Comparison of ENCODE assay signal across 25 cellular contexts in the genomic region with DNA sequence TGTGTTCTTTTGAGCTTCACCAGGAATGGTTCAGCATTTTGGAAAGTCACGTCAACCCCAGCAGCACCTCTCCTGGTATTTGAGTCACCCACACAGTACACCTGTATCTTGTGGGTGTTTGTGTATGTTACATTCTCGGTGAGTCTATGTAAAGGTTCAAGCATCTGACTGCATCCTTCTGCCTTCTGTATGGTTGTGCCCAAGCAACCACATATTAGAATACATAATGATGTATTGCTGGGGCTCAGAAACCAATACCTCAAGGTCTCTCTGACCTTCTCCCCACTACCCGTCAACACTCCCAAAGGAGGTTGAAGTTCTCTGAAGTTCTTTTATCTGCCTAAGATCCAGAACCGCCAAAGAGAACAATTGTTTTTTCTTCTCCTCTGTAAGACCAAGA. TPM values are rescaled to one million over a fixed set of nuclear protein-coding genes. Genes with fewer than 3 reads are reported as not detected.
"Had no signal": no experiment of that assay in that cellular context is flagged by ENCODE, and none has a peak within 500 bp of the region (broad histone marks: within the 10 kb centered on the region; RNA-seq: fewer than 3 reads in every experiment).

No MANE protein-coding gene starts in this region.

- H3K27me3 Mint-ChIP-seq: activated CD4-positive, alpha-beta memory T cell treated with anti-CD3 and anti-CD28 coated beads for 36 hours; central memory CD8-positive, alpha-beta T cell had no signal

- H3K4me3 Mint-ChIP-seq: activated CD4-positive, alpha-beta memory T cell treated with anti-CD3 and anti-CD28 coated beads for 36 hours; activated CD4-positive, alpha-beta T cell treated with anti-CD3 and anti-CD28 coated beads, Interleukin-2, amount 10 ng/mL, durations not matched to agents 24 days and 14 days; activated T-helper 1 cell treated with anti-CD3 and anti-CD28 coated beads, Interleukin-12 subunit alpha, Interleukin-12 subunit beta, Interleukin-2, Interleukin-4 antibody, amounts not matched to agents 30 ng/mL and 10 ng/mL and 1 ng/mL, durations not matched to agents 14 hours and 24 hours and 36 hours; brain; central memory CD8-positive, alpha-beta T cell; WTC11 had no signal

- H3K4me1 Mint-ChIP-seq: activated CD4-positive, alpha-beta T cell treated with anti-CD3 and anti-CD28 coated beads, Interleukin-2, amount 10 ng/mL, durations not matched to agents 24 days and 14 days; WTC11 had no signal

- H3K27ac ChIP-seq: Peyer's patch, RWPE1, SJCRH30 had no signal

- H3K27me3 ChIP-seq: Peyer's patch, SJCRH30 had no signal

- H3K4me1 ChIP-seq: Peyer's patch, SJCRH30 had no signal

- H3K36me3 Mint-ChIP-seq: brain had no signal

- H3K36me3 ChIP-seq: Peyer's patch, SJCRH30 had no signal

- H3K27ac Mint-ChIP-seq: activated CD4-positive, alpha-beta memory T cell treated with anti-CD3 and anti-CD28 coated beads for 36 hours; activated CD4-positive, alpha-beta T cell treated with anti-CD3 and anti-CD28 coated beads, Interleukin-2, amount 10 ng/mL, durations not matched to agents 24 days and 14 days; activated T-helper 1 cell treated with anti-CD3 and anti-CD28 coated beads, Interleukin-12 subunit alpha, Interleukin-12 subunit beta, Interleukin-2, Interleukin-4 antibody, amounts not matched to agents 30 ng/mL and 10 ng/mL and 1 ng/mL, durations not matched to agents 14 hours and 24 hours and 36 hours; brain; WTC11 had no signal

- H3K4me3 ChIP-seq: Peyer's patch, SJCRH30 had no signal

- H3K9me3 ChIP-seq: SK-N-SH had no signal

- ATAC-seq: WTC11 had no signal

- DNase-seq: activated CD4-positive, alpha-beta memory T cell treated with anti-CD3 and anti-CD28 coated beads for 36 hours; activated CD4-positive, alpha-beta T cell treated with anti-CD3 and anti-CD28 coated beads, Interleukin-2, amount 10 ng/mL, durations not matched to agents 24 days and 14 days; activated CD4-positive, CD25-positive, alpha-beta regulatory T cell treated with anti-CD3 and anti-CD28 coated beads, Interleukin-2, amount 50 U/mL, for 72 hours; activated CD8-positive, alpha-beta memory T cell treated with anti-CD3 and anti-CD28 coated beads, Interleukin-2, amount 50 U/mL, for 4 hours; activated effector memory CD4-positive, alpha-beta T cell treated with Interleukin-2 at 50 U/mL for 16 hours; activated naive CD4-positive, alpha-beta T cell; activated T-cell treated with anti-CD3 and anti-CD28 coated beads, Interleukin-2, amount 50 U/mL, for 1 hour; amygdala; KG1; NCI-H1048; NCI-H146; NCI-H187 treated with DMSO at 0.1 percent for 48 hours; NCI-H2081 treated with DMSO at 0.1 percent for 48 hours; NCI-H446; NCI-H524; Peyer's patch; Right ventricle myocardium superior; SJCRH30; SK-N-SH had no signal

RNA-seq across cellular contexts. Expression of a gene that starts 9.2 kb away (rescaled TPM):
- total RNA-seq: LHCN-M2, SJCRH30 had no signal
